Comparison of ENCODE assay signal across 13 cellular contexts in the genomic region with DNA sequence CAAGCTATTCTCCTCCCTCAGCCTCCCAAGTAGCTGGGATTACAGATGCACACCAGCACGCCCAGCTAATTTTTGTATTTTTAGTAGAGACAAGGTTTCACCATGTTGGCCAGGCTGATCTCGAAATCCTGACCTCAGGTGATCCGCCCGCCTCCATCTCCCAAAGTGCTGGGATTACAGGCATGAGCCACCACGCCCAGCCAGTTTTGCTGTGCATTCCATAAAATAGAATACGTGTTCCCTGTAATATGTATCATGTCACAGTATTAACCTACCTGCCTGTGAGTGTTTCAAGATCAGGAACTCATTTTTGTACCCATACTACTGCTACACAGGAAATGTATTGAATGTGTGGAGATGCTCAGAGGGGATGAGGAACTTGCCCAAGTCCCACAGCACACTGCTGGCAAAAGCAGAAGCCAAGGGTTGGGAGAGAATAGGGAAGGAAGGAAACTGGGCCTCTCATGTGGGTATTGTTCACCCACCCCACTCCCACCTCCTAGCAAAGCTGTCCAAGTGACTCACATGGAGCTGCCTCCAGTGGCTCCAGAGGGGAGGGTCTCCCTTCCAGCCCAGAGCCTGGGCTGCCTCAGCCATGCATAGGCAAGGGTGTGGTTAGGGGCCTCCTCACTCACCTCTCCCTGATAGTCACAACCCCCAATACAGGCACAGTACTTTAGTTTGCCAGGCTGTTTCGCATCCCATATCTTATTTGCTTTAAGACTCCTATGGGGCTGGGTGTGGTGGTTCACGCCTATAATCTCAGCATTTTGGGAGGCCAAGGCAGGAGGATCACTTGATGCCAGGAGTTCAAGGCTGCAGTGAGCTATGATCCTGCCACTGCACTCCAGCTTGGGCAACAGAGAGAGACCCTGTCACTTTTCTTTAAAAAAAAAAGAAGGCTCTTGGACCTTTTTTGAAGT. TPM values are rescaled to one million over a fixed set of nuclear protein-coding genes. Genes with fewer than 3 reads are reported as not detected.
DNase-seq lines count a peak whose midpoint lies in the region; ATAC-seq and TF ChIP-seq lines count a peak whose summit lies in the region.
"Had no signal": no experiment of that assay in that cellular context is flagged by ENCODE, and none has a peak within 500 bp of the region (broad histone marks: within the 10 kb centered on the region; RNA-seq: fewer than 3 reads in every experiment).

No MANE protein-coding gene starts in this region.

- H3K9ac ChIP-seq in HUES6 (ENCODE audit: low read length) (peak overlapping the region; percentile 3), endodermal cell (ENCODE audit: extremely low read depth, low read length, poor library complexity, severe bottlenecking) (no peak overlapping the region)
- H3K9ac ChIP-seq: KMS-11 had no signal

- no peak overlapping the region for H3K27ac ChIP-seq in HUES6 (ENCODE audit: low read depth, low read length)
- H3K27ac ChIP-seq in endodermal cell (ENCODE audit: low read depth, low read length) = no peak overlapping the region
- H3K27ac ChIP-seq: KMS-11, tibial artery had no signal

- H3K27me3 ChIP-seq in HUES6 (ENCODE audit: control insufficient read depth, insufficient read depth, low read length) (no peaks in the 10 kb centered on the region), endodermal cell (ENCODE audit: control insufficient read depth, insufficient read depth, low read length, poor library complexity, severe bottlenecking) (no peaks in the 10 kb centered on the region)
- H3K27me3 ChIP-seq: tibial artery had no signal

- no peak overlapping the region for H3K4me3 Mint-ChIP-seq in activated T-helper 1 cell treated with anti-CD3 and anti-CD28 coated beads, Interleukin-12 subunit alpha, Interleukin-12 subunit beta, Interleukin-2, Interleukin-4 antibody, amounts not matched to agents 30 ng/mL and 10 ng/mL and 1 ng/mL, durations not matched to agents 14 hours and 24 hours and 36 hours
- H3K4me3 Mint-ChIP-seq in endodermal cell = no peak overlapping the region

- H3K27me3 Mint-ChIP-seq in activated T-helper 1 cell treated with anti-CD3 and anti-CD28 coated beads, Interleukin-12 subunit alpha, Interleukin-12 subunit beta, Interleukin-2, Interleukin-4 antibody, amounts not matched to agents 30 ng/mL and 10 ng/mL and 1 ng/mL, durations not matched to agents 14 hours and 24 hours and 36 hours (ENCODE audit: insufficient read depth) = no peaks in the 10 kb centered on the region
- no peaks in the 10 kb centered on the region for H3K27me3 Mint-ChIP-seq in endodermal cell (ENCODE audit: insufficient read depth)

- no peak overlapping the region for H3K27ac Mint-ChIP-seq in activated T-helper 1 cell treated with anti-CD3 and anti-CD28 coated beads, Interleukin-12 subunit alpha, Interleukin-12 subunit beta, Interleukin-2, Interleukin-4 antibody, amounts not matched to agents 30 ng/mL and 10 ng/mL and 1 ng/mL, durations not matched to agents 14 hours and 24 hours and 36 hours
- no peak overlapping the region for H3K27ac Mint-ChIP-seq in endodermal cell

- ATAC-seq in HG03039 (IDR thresholded peaks at IDR 0.05; ENCODE audit: unreplicated experiment) = no peak

- H3K4me1 Mint-ChIP-seq in activated T-helper 1 cell treated with anti-CD3 and anti-CD28 coated beads, Interleukin-12 subunit alpha, Interleukin-12 subunit beta, Interleukin-2, Interleukin-4 antibody, amounts not matched to agents 30 ng/mL and 10 ng/mL and 1 ng/mL, durations not matched to agents 14 hours and 24 hours and 36 hours (ENCODE audit: low read depth) = peaks cover 40% of the 10 kb centered on the region
- H3K4me1 Mint-ChIP-seq in endodermal cell = peaks cover 10% of the 10 kb centered on the region

- H3K4me3 ChIP-seq in HUES6 (ENCODE audit: low read depth, low read length) (no peak overlapping the region), retinal pigment epithelial cell (ENCODE audit: low read length) (no peak overlapping the region), endodermal cell (ENCODE audit: low read length) (no peak overlapping the region)
- H3K4me3 ChIP-seq: tibial artery had no signal

- peaks cover 21% of the 10 kb centered on the region for H3K36me3 Mint-ChIP-seq in activated T-helper 1 cell treated with anti-CD3 and anti-CD28 coated beads, Interleukin-12 subunit alpha, Interleukin-12 subunit beta, Interleukin-2, Interleukin-4 antibody, amounts not matched to agents 30 ng/mL and 10 ng/mL and 1 ng/mL, durations not matched to agents 14 hours and 24 hours and 36 hours (ENCODE audit: low read depth)
- H3K36me3 Mint-ChIP-seq in endodermal cell (ENCODE audit: low read depth) = peaks cover 79% of the 10 kb centered on the region

- intact Hi-C loops in activated T-helper 1 cell treated with anti-CD3 and anti-CD28 coated beads, Interleukin-12 subunit alpha, Interleukin-12 subunit beta, Interleukin-2, Interleukin-4 antibody, amounts not matched to agents 30 ng/mL and 10 ng/mL and 1 ng/mL, durations not matched to agents 14 hours and 24 hours and 36 hours (cut with micrococcal nuclease) = no loop called here

- peaks cover 55% of the 10 kb centered on the region for H3K36me3 ChIP-seq in HUES6 (ENCODE audit: control insufficient read depth, insufficient read depth, low read length)
- H3K36me3 ChIP-seq in endodermal cell (ENCODE audit: control insufficient read depth, insufficient read depth, low read length) = peaks cover 63% of the 10 kb centered on the region

- no peak for TF ChIP-seq CTCF in retinal pigment epithelial cell (conservative IDR thresholded peaks at IDR 0.05; ENCODE audit: low read depth, low read length)
- TF ChIP-seq CTCF in endodermal cell (conservative IDR thresholded peaks at IDR 0.05) = no peak

- 92 to 93% methylated on average over 7 to 8 of the region's 8 CpGs for whole genome bisulfite sequencing in endodermal cell (ENCODE audit: insufficient coverage in 1 of 2, insufficient read length in 1 of 2), 2 experiments

- peak; percentile 93 for DNase-seq in SKM-1 (lab: John Stamatoyannopoulos, UW; ENCODE audit: unreplicated experiment)
- peak; percentile 33 for DNase-seq in fibroblast of the conjunctiva (ENCODE audit: low read depth)
- peak; percentile 29 for DNase-seq in retinal pigment epithelial cell (ENCODE audit: low read depth)
- DNase-seq in activated T-helper 1 cell treated with anti-CD3 and anti-CD28 coated beads, Interleukin-12 subunit alpha, Interleukin-12 subunit beta, Interleukin-2, Interleukin-4 antibody, amounts not matched to agents 30 ng/mL and 10 ng/mL and 1 ng/mL, durations not matched to agents 14 hours and 24 hours and 36 hours (ENCODE audit: low spot score) = no peak
- DNase-seq in NCI-H510A treated with DMSO at 0.1 percent for 48 hours (lab: John Stamatoyannopoulos, UW) = no peak
- no peak for DNase-seq in endodermal cell
- DNase-seq: activated CD4-positive, alpha-beta T cell treated with anti-CD3 and anti-CD28 coated beads, Interleukin-2, amount 50 U/mL, for 1 hour; NCI-H2171 had no signal

- H3K4me1 ChIP-seq in HUES6 (ENCODE audit: control insufficient read depth, insufficient read depth, low read length) (no peaks in the 10 kb centered on the region; the same call in 1 of the 2 replicates), endodermal cell (ENCODE audit: control insufficient read depth, insufficient read depth, low read length) (no peaks in the 10 kb centered on the region)

- no peaks in the 10 kb centered on the region for H3K9me3 ChIP-seq in HUES6 (ENCODE audit: control insufficient read depth, insufficient read depth, low read depth, low read length)
- H3K9me3 ChIP-seq in endodermal cell (ENCODE audit: control insufficient read depth, low read length) = no peaks in the 10 kb centered on the region
- H3K9me3 ChIP-seq: tibial artery had no signal

- no peaks in the 10 kb centered on the region for H3K9me3 Mint-ChIP-seq in activated T-helper 1 cell treated with anti-CD3 and anti-CD28 coated beads, Interleukin-12 subunit alpha, Interleukin-12 subunit beta, Interleukin-2, Interleukin-4 antibody, amounts not matched to agents 30 ng/mL and 10 ng/mL and 1 ng/mL, durations not matched to agents 14 hours and 24 hours and 36 hours
- H3K9me3 Mint-ChIP-seq in endodermal cell = no peaks in the 10 kb centered on the region

RNA-seq across cellular contexts. Expression of a gene that starts 9.4 kb away (rescaled TPM):
- 215 and 228 TPM in 2 replicates for total RNA-seq in activated T-helper 1 cell treated with anti-CD3 and anti-CD28 coated beads, Interleukin-12 subunit alpha, Interleukin-12 subunit beta, Interleukin-2, Interleukin-4 antibody, amounts not matched to agents 30 ng/mL and 10 ng/mL and 1 ng/mL, durations not matched to agents 14 hours and 24 hours and 36 hours
- total RNA-seq in endodermal cell = 100 to 1,000 TPM; 120 to 206 TPM
- 85.1 TPM for polyA plus RNA-seq in endodermal cell (2013, experiment 1 of 2)
- 81.4 TPM for polyA plus RNA-seq in endodermal cell (2013, experiment 2 of 2)

RNA-seq across cellular contexts. Expression of a gene that starts 48.5 kb away (rescaled TPM):
- not detected in 2 replicates for total RNA-seq in activated T-helper 1 cell treated with anti-CD3 and anti-CD28 coated beads, Interleukin-12 subunit alpha, Interleukin-12 subunit beta, Interleukin-2, Interleukin-4 antibody, amounts not matched to agents 30 ng/mL and 10 ng/mL and 1 ng/mL, durations not matched to agents 14 hours and 24 hours and 36 hours
- not detected for total RNA-seq in endodermal cell
- not detected for polyA plus RNA-seq in endodermal cell (2013, experiment 1 of 2)
- not detected for polyA plus RNA-seq in endodermal cell (2013, experiment 2 of 2)
- total RNA-seq: osteoblast had no signal

RNA-seq across cellular contexts. Expression of a gene that starts 48.7 kb away (rescaled TPM):
- total RNA-seq in activated T-helper 1 cell treated with anti-CD3 and anti-CD28 coated beads, Interleukin-12 subunit alpha, Interleukin-12 subunit beta, Interleukin-2, Interleukin-4 antibody, amounts not matched to agents 30 ng/mL and 10 ng/mL and 1 ng/mL, durations not matched to agents 14 hours and 24 hours and 36 hours = not detected in 2 replicates
- total RNA-seq in endodermal cell = not detected
- not detected for polyA plus RNA-seq in endodermal cell (2013, experiment 1 of 2)
- not detected for polyA plus RNA-seq in endodermal cell (2013, experiment 2 of 2)
- total RNA-seq: osteoblast had no signal

Comparison
In these comparisons a context has a peak if more than half of its experiments do, and no peak if none do; other contexts are left out.
1. DNase-seq: peak in SKM-1 (single experiment), fibroblast of the conjunctiva (single experiment) and retinal pigment epithelial cell (single experiment); none in activated T-helper 1 cell treated with anti-CD3 and anti-CD28 coated beads, Interleukin-12 subunit alpha, Interleukin-12 subunit beta, Interleukin-2, Interleukin-4 antibody, amounts not matched to agents 30 ng/mL and 10 ng/mL and 1 ng/mL, durations not matched to agents 14 hours and 24 hours and 36 hours (single experiment), NCI-H510A treated with DMSO at 0.1 percent for 48 hours (single experiment) and endodermal cell (single experiment).